18 cellular contexts compared by ENCODE assay signal in the genomic region with DNA sequence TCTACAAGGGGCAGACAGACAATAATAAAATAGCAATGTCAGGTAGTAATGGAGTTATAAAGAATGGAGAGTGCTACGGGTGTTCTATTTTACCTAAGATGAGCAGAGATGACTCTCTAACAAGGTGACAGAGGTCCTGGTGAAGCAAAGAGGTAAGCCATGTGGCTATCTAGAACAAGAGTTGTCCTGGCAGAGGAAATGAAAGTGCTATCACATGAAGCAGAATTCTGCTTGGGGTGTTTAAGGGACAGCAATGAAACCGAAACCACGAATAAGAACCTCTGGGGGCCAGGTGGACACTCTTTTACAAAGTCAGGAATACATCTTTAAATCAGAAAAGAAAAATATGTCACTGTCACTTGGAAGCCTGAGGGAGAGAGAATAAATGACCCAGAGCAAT.
"Had no signal": no experiment of that assay in that cellular context is flagged by ENCODE, and none has a peak within 500 bp of the region (broad histone marks: within the 10 kb centered on the region; RNA-seq: fewer than 3 reads in every experiment).

No MANE protein-coding gene starts in this region.

- H3K4me1 Mint-ChIP-seq: activated B cell treated with CpG ODN at 0.5 μM for 24 hours; activated CD4-positive, alpha-beta T cell treated with anti-CD3 and anti-CD28 coated beads, Interleukin-2, amount 10 ng/mL, durations not matched to agents 24 days and 14 days; memory B cell; natural killer cell had no signal

- H3K4me3 ChIP-seq: cardiac muscle cell, colonic mucosa, gastroesophageal sphincter, left ventricle myocardium inferior, right lobe of liver had no signal

- H3K4me1 ChIP-seq: colonic mucosa, right lobe of liver had no signal

- H3K9me3 ChIP-seq: colonic mucosa, gastroesophageal sphincter, left ventricle myocardium inferior, right lobe of liver had no signal

- H3K27ac Mint-ChIP-seq: activated B cell treated with CpG ODN at 0.5 μM for 24 hours; activated CD4-positive, alpha-beta T cell treated with anti-CD3 and anti-CD28 coated beads, Interleukin-2, amount 10 ng/mL, durations not matched to agents 24 days and 14 days; activated naive CD4-positive, alpha-beta T cell treated with anti-CD3 and anti-CD28 coated beads for 36 hours; memory B cell; natural killer cell; progenitor cell of endocrine pancreas had no signal

- H3K36me3 Mint-ChIP-seq: memory B cell, natural killer cell had no signal

- H3K9me3 Mint-ChIP-seq: activated B cell treated with CpG ODN at 0.5 μM for 24 hours; activated CD4-positive, alpha-beta T cell treated with anti-CD3 and anti-CD28 coated beads, Interleukin-2, amount 10 ng/mL, durations not matched to agents 24 days and 14 days; activated naive CD4-positive, alpha-beta T cell treated with anti-CD3 and anti-CD28 coated beads for 36 hours; memory B cell had no signal

- H3K4me3 Mint-ChIP-seq: activated B cell treated with CpG ODN at 0.5 μM for 24 hours; activated CD4-positive, alpha-beta T cell treated with anti-CD3 and anti-CD28 coated beads, Interleukin-2, amount 10 ng/mL, durations not matched to agents 24 days and 14 days; activated naive CD4-positive, alpha-beta T cell treated with anti-CD3 and anti-CD28 coated beads for 36 hours; memory B cell; natural killer cell had no signal

- DNase-seq: activated B cell treated with CpG ODN at 0.5 μM for 24 hours; activated CD4-positive, alpha-beta T cell treated with anti-CD3 and anti-CD28 coated beads, Interleukin-2, amount 10 ng/mL, durations not matched to agents 24 days and 14 days; activated CD8-positive, alpha-beta memory T cell treated with anti-CD3 and anti-CD28 coated beads for 24 hours; activated naive CD4-positive, alpha-beta T cell treated with anti-CD3 and anti-CD28 coated beads for 36 hours; colonic mucosa; effector CD4-positive, alpha-beta T cell; left ventricle myocardium inferior; natural killer cell; right lobe of liver; stimulated activated CD4-positive, alpha-beta T cell treated with anti-CD3 and anti-CD28 coated beads, Interleukin-2, amount 100 ng/mL, for 24 hours; stimulated activated naive CD4-positive, alpha-beta T cell; substantia nigra; trophoblast cell had no signal

- H3K27me3 ChIP-seq: cardiac muscle cell, colonic mucosa, gastroesophageal sphincter, right lobe of liver had no signal

- H3K27ac ChIP-seq: cardiac muscle cell, colonic mucosa, epithelial cell of prostate, gastroesophageal sphincter, left ventricle myocardium inferior, right lobe of liver had no signal

- H3K27me3 Mint-ChIP-seq: activated CD4-positive, alpha-beta T cell treated with anti-CD3 and anti-CD28 coated beads, Interleukin-2, amount 10 ng/mL, durations not matched to agents 24 days and 14 days; progenitor cell of endocrine pancreas had no signal

- H3K36me3 ChIP-seq: cardiac muscle cell, colonic mucosa, gastroesophageal sphincter, left ventricle myocardium inferior, right lobe of liver had no signal

- ATAC-seq: gastroesophageal sphincter, natural killer cell, right lobe of liver had no signal
